Comparison of ENCODE assay signal across 8 cellular contexts in the genomic region with DNA sequence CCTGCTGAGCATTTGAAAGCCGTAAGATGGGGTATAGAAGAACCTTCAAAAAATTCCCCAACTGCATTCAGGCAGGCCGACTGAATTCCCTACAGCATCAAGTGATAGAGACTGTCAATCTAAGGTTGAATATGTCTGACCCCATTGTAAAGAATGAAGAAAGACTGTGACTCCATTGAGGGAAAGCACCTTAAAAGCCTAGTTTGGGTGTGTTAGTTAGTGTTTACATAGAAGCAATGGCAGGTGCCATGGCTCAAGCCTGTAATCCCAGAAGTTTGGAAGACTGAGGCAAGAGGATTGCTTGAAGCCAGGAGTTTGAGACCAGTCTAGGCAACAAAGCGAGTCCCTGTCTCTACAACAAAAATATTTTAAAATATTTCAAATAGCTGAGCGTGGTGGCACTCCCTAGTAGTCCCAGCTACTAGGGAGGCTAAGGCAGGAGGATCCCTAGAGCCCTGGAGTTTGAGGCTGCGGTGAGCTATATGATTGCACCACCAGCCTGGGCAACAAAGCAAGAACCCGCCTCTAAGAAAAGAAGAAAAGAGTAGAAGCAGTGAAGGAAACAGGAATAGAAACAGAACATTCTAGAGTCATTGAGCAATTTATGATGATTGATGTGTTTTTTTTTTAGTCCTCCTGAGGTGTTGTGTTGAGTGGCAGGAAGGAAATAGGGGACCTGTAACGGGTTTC. TPM values are rescaled to one million over a fixed set of nuclear protein-coding genes. Genes with fewer than 3 reads are reported as not detected.
DNase-seq lines count a peak whose midpoint lies in the region; ATAC-seq and FAIRE-seq lines count a peak whose summit lies in the region.

No MANE protein-coding gene starts in this region.

- H3K4ac ChIP-seq in mesenchymal stem cell (ENCODE audit: low read depth in 1 of 2, low read length in 2 of 2) = peak overlapping the region; percentile 50 to 77

- no peaks in the 10 kb centered on the region for H3K27me3 ChIP-seq in adipocyte (replicated peaks; ENCODE audit: control insufficient read depth, insufficient read depth, low read length)
- no peaks in the 10 kb centered on the region for H3K27me3 ChIP-seq in mesenchymal stem cell (ENCODE audit: control insufficient read depth in 1 of 2, insufficient read depth in 1 of 2, low read length in 2 of 2)
- peaks cover 2% of the 10 kb centered on the region; the same call in 1 of the 2 replicates for H3K27me3 ChIP-seq in H7 (ENCODE audit: control insufficient read depth, insufficient read depth, low read length)

- FAIRE-seq in urothelium cell line (lab: Jason Lieb, UNC) = no peak

- 49% methylated on average over 4 of the region's 7 CpGs for WGBS in mesenchymal stem cell

- H3K79me1 ChIP-seq in mesenchymal stem cell (replicated peaks; ENCODE audit: low read length, poor library complexity, severe bottlenecking) = peaks cover 7% of the 10 kb centered on the region

- ATAC-seq in GM18519 (IDR thresholded peaks at IDR 0.05; ENCODE audit: low FRiP score, unreplicated experiment) = peak; percentile 1
- peak; percentile 13 for ATAC-seq in HG03520 (IDR thresholded peaks at IDR 0.05; ENCODE audit: unreplicated experiment)
- ATAC-seq in HG02885 (IDR thresholded peaks at IDR 0.05; ENCODE audit: poor library complexity, unreplicated experiment) = no peak

- peaks cover 62% of the 10 kb centered on the region for H3K4me1 ChIP-seq in adipocyte (ENCODE audit: control insufficient read depth, insufficient read depth, low read length)
- peaks cover 11% of the 10 kb centered on the region for H3K4me1 ChIP-seq in mesenchymal stem cell (ENCODE audit: control insufficient read depth, insufficient read depth, low read depth, low read length)

- H2BK15ac ChIP-seq in mesenchymal stem cell (ENCODE audit: low read depth, poor library complexity, severe bottlenecking) = no peak overlapping the region

- no peak overlapping the region for H3K14ac ChIP-seq in mesenchymal stem cell (ENCODE audit: low read length in 2 of 2)

- peak overlapping the region; percentile 45 to 97 for H2BK12ac ChIP-seq in mesenchymal stem cell (ENCODE audit: low read length in 2 of 2)

- peak overlapping the region; percentile 78 for H3K9ac ChIP-seq in adipocyte (ENCODE audit: low read length)
- H3K9ac ChIP-seq in mesenchymal stem cell (ENCODE audit: low read length) = peak overlapping the region; percentile 89

- H2BK120ac ChIP-seq in mesenchymal stem cell (ENCODE audit: low read depth, low read length) = peak overlapping the region; percentile 75

- peak overlapping the region; percentile 58 to 87 for H3K18ac ChIP-seq in mesenchymal stem cell (ENCODE audit: low read depth in 1 of 2, low read length in 2 of 2)

- no peak overlapping the region for H3K23ac ChIP-seq in mesenchymal stem cell (ENCODE audit: low read length in 2 of 2)

- H3K27ac ChIP-seq in mesenchymal stem cell (ENCODE audit: low read length, poor library complexity, severe bottlenecking) = peak overlapping the region; percentile 93

- DNase-seq in adipocyte (ENCODE audit: low read depth) = no peak
- peak; percentile 38 for DNase-seq in mesenchymal stem cell
- no peak for DNase-seq in urothelium cell line (ENCODE audit: low spot score)
- no peak for DNase-seq in H7
- no peak for DNase-seq in NCI-H526 (lab: John Stamatoyannopoulos, UW)

- H2BK5ac ChIP-seq in mesenchymal stem cell (ENCODE audit: low read depth, low read length, poor library complexity, severe bottlenecking) = peak overlapping the region; percentile 14

- H3K9me3 ChIP-seq in adipocyte (ENCODE audit: control insufficient read depth, low read length) = no peaks in the 10 kb centered on the region
- no peaks in the 10 kb centered on the region for H3K9me3 ChIP-seq in mesenchymal stem cell (ENCODE audit: control insufficient read depth, low read length)

- H3K36me3 ChIP-seq in adipocyte (ENCODE audit: control insufficient read depth, insufficient read depth, low read length, severe bottlenecking) = no peaks in the 10 kb centered on the region
- H3K36me3 ChIP-seq in mesenchymal stem cell (ENCODE audit: control insufficient read depth in 1 of 2, insufficient read depth in 2 of 2, low read depth in 1 of 2, low read length in 2 of 2) = peaks cover under 1 to 5% of the 10 kb centered on the region in 2 experiments
- no peaks in the 10 kb centered on the region for H3K36me3 ChIP-seq in H7 (replicated peaks; ENCODE audit: control insufficient read depth, insufficient read depth, low read length)

- H3K4me3 ChIP-seq in adipocyte (ENCODE audit: low read length) = peak overlapping the region; percentile 66
- peak overlapping the region in 1 of 2 experiments; percentile 58 for H3K4me3 ChIP-seq in mesenchymal stem cell (ENCODE audit: insufficient read depth in 1 of 2, low read depth in 1 of 2, low read length in 2 of 2)
- no peak overlapping the region for H3K4me3 ChIP-seq in H7 (ENCODE audit: insufficient read depth, low read depth, low read length)

- H2AK5ac ChIP-seq in mesenchymal stem cell (ENCODE audit: low read length, severe bottlenecking) = peak overlapping the region; percentile 96

- H4K91ac ChIP-seq in mesenchymal stem cell (ENCODE audit: low read length) = peak overlapping the region; percentile 80

- H2AFZ ChIP-seq in mesenchymal stem cell (ENCODE audit: low read depth, low read length) = no peak overlapping the region

- no peak overlapping the region for H3K4me2 ChIP-seq in mesenchymal stem cell (ENCODE audit: low read length, poor library complexity, severe bottlenecking)

- H4K8ac ChIP-seq in mesenchymal stem cell (ENCODE audit: low read length) = peak overlapping the region; percentile 64

RNA-seq across cellular contexts. Expression of a gene that starts 15.4 kb away (rescaled TPM):
- polyA plus RNA-seq in mesenchymal stem cell (2013, experiment 1 of 2) = 31.1 TPM
- 32.3 TPM for polyA plus RNA-seq in mesenchymal stem cell (2013, experiment 2 of 2)
- total RNA-seq in H7 (2014; rRNA removed; shearing (Covaris generic)) = 6.3 and 11.6 TPM in 2 replicates

RNA-seq across cellular contexts. Expression of a gene that starts 15.5 kb away (rescaled TPM):
- polyA plus RNA-seq in mesenchymal stem cell (2013, experiment 1 of 2) = 4.4 TPM
- polyA plus RNA-seq in mesenchymal stem cell (2013, experiment 2 of 2) = 4.4 TPM
- total RNA-seq in H7 (2014; rRNA removed; shearing (Covaris generic)) = 0.52 and 0.62 TPM in 2 replicates

RNA-seq across cellular contexts. Expression of a gene that starts 16.5 kb away (rescaled TPM):
- 161 TPM for polyA plus RNA-seq in mesenchymal stem cell (2013, experiment 1 of 2)
- 167 TPM for polyA plus RNA-seq in mesenchymal stem cell (2013, experiment 2 of 2)
- total RNA-seq in H7 (2014; rRNA removed; shearing (Covaris generic)) = 24.6 and 90.7 TPM in 2 replicates

RNA-seq across cellular contexts. Expression of a gene that starts 22.1 kb away (rescaled TPM):
- polyA plus RNA-seq in mesenchymal stem cell (2013, experiment 1 of 2) = 30.0 TPM
- 29.8 TPM for polyA plus RNA-seq in mesenchymal stem cell (2013, experiment 2 of 2)
- total RNA-seq in H7 (2014; rRNA removed; shearing (Covaris generic)) = 23.0 and 24.3 TPM in 2 replicates

RNA-seq across cellular contexts. Expression of a gene that starts 41.6 kb away (rescaled TPM):
- polyA plus RNA-seq in mesenchymal stem cell (2013, experiment 1 of 2) = not detected
- polyA plus RNA-seq in mesenchymal stem cell (2013, experiment 2 of 2) = not detected
- 0.24 and 1.2 TPM in 2 replicates for total RNA-seq in H7 (2014; rRNA removed; shearing (Covaris generic))
